In the genomic region with DNA sequence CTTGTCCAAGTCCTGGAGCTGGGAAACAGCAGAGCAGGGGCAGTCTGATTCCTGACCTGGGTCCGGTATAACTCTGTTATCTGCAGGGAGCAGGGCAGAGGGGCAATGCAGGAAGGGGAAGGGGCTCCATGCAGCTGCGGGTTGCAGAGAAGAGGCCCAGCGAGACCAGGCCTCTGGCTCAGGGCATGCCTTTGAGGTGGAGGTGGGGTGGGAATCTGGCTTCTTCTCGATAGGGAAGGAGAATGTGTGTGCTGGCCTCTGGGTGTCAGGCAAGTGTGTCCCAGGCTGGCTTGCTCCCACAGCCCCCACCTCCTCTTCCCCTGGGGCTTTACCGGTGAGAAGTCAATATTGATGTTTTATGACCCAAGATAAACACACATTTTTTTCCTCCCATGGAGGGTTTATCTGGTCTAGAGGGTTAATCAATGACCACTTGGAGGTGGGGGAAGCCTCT, we compare ENCODE assay signal across 22 cellular contexts.
A peak's percentile ranks its signal among the peaks of the same experiment; 100 is the strongest.
DNase-seq lines count a peak whose midpoint lies in the region; ATAC-seq, FAIRE-seq and TF ChIP-seq lines count a peak whose summit lies in the region.
"Had no signal": no experiment of that assay in that cellular context is flagged by ENCODE, and none has a peak within 500 bp of the region (broad histone marks: within the 10 kb centered on the region; RNA-seq: fewer than 3 reads in every experiment).

No MANE protein-coding gene starts in this region.

- H3K4me1 ChIP-seq in DND-41 (ENCODE audit: insufficient read depth, low read length) (peaks cover 45% of the 10 kb centered on the region), liver (ENCODE audit: control insufficient read depth in 4 of 4, insufficient read depth in 4 of 4, low read length in 3 of 4) (peaks cover 16 to 42% (median 31%) of the 10 kb centered on the region in 4 donors), small intestine (ENCODE audit: control insufficient read depth in 2 of 2, insufficient read depth in 1 of 2, low read depth in 1 of 2, low read length in 1 of 2) (no peaks in the 10 kb centered on the region)

- H2AFZ ChIP-seq in DND-41 (ENCODE audit: low read depth, low read length), result no peak overlapping the region

- TF ChIP-seq RAD21 in liver (IDR thresholded peaks at IDR 0.05), result peak; percentile 75

- H3K36me3 ChIP-seq in DND-41 (ENCODE audit: insufficient read depth, low read length) (no peaks in the 10 kb centered on the region), liver (ENCODE audit: control insufficient read depth in 4 of 4, insufficient read depth in 3 of 4, low read depth in 1 of 4, low read length in 3 of 4) (no peaks in the 10 kb centered on the region), small intestine (ENCODE audit: control insufficient read depth in 2 of 2, insufficient read depth in 2 of 2, low read length in 2 of 2) (no peaks in the 10 kb centered on the region)
- H3K36me3 ChIP-seq: cardiac muscle cell, heart right ventricle, suprapubic skin had no signal

- H4K20me1 ChIP-seq in DND-41 (ENCODE audit: insufficient read depth, low read length), result no peaks in the 10 kb centered on the region

- H3K27ac ChIP-seq in DND-41 (ENCODE audit: low read length), result 0 out of 2 replicates have a peak overlapping the region, but pooled peaks have one; percentile 4
- peak overlapping the region; percentile 39; the same call in 1 of the 2 replicates for H3K27ac ChIP-seq in VCaP
- peak overlapping the region; percentile 45 to 70 for H3K27ac ChIP-seq in liver (ENCODE audit: low read depth in 1 of 2, low read length in 2 of 2)
- H3K27ac ChIP-seq in small intestine (ENCODE audit: low read depth in 1 of 2, low read length in 1 of 2), result peak overlapping the region in 1 of 2 donors; percentile 82
- H3K27ac ChIP-seq: cardiac muscle cell, heart right ventricle, suprapubic skin had no signal

- FAIRE-seq in small intestine (lab: Jason Lieb, UNC), result no peak
- FAIRE-seq: H54, islet of Langerhans had no signal

- no peak overlapping the region for H3K4me2 ChIP-seq in DND-41 (ENCODE audit: insufficient read depth, low read length)

- H3K27me3 ChIP-seq in DND-41 (ENCODE audit: insufficient read depth, low read length, poor library complexity) (no peaks in the 10 kb centered on the region), liver (ENCODE audit: control insufficient read depth in 4 of 4, insufficient read depth in 4 of 4, low read length in 3 of 4) (no peaks in the 10 kb centered on the region), small intestine (ENCODE audit: control insufficient read depth in 2 of 2, insufficient read depth in 2 of 2, low read length in 2 of 2) (no peaks in the 10 kb centered on the region)
- H3K27me3 ChIP-seq: cardiac muscle cell, heart right ventricle, suprapubic skin had no signal

- no peaks in the 10 kb centered on the region for H3K9me3 ChIP-seq in DND-41 (ENCODE audit: insufficient read depth, low read length, severe bottlenecking)
- H3K9me3 ChIP-seq in liver (ENCODE audit: control insufficient read depth in 4 of 4, low read length in 3 of 4), result no peaks in the 10 kb centered on the region
- H3K9me3 ChIP-seq in small intestine (ENCODE audit: control insufficient read depth, low read depth), result no peaks in the 10 kb centered on the region
- H3K9me3 ChIP-seq: heart right ventricle, suprapubic skin had no signal

- TF ChIP-seq CTCF in DND-41 (IDR thresholded peaks at IDR 0.05; ENCODE audit: borderline replicate concordance, extremely low read depth, low read length, poor library complexity, severe bottlenecking) (peak; percentile 23), VCaP (conservative IDR thresholded peaks at IDR 0.05) (peak; percentile 47), liver (IDR thresholded peaks at IDR 0.05; ENCODE audit: low read depth, low read length, missing input control) (peak; percentile 20)

- H3K9ac ChIP-seq in DND-41 (ENCODE audit: low read depth, low read length) (no peak overlapping the region), liver (ENCODE audit: low read depth in 1 of 2, low read length in 2 of 2) (peak overlapping the region in 1 of 2 donors; percentile 50)

- H3K4me3 ChIP-seq in DND-41 (ENCODE audit: low read depth in 1 of 2, low read length in 2 of 2) (no peak overlapping the region), liver (ENCODE audit: low read depth in 1 of 3, low read length in 3 of 3) (no peak overlapping the region), small intestine (ENCODE audit: low read depth in 1 of 2, low read length in 2 of 2) (no peak overlapping the region)
- H3K4me3 ChIP-seq: cardiac muscle cell, heart right ventricle, suprapubic skin had no signal

- DNase-seq in DND-41 (no peak), small intestine (peak; percentile 90), NCI-H1694 treated with DMSO at 0.1 percent for 48 hours (lab: John Stamatoyannopoulos, UW) (no peak), pons (ENCODE audit: low spot score) (no peak)
- DNase-seq: activated CD4-positive, alpha-beta memory T cell treated with anti-CD3 and anti-CD28 coated beads for 36 hours; activated T-cell treated with anti-CD3 and anti-CD28 coated beads, Interleukin-2, amount 50 U/mL, for 72 hours; effector memory CD4-positive, alpha-beta T cell; heart right ventricle; KBM-7; NCI-H1105; NCI-H2171 treated with DMSO at 0.1 percent for 48 hours; stimulated activated CD4-positive, alpha-beta T cell treated with anti-CD3 and anti-CD28 coated beads, Interleukin-4, amount 100 ng/mL, for 4 hours; stimulated activated CD8-positive, alpha-beta memory T cell treated with anti-CD3 and anti-CD28 coated beads, Interleukin-4, amount 100 ng/mL, for 48 hours; SW 1271 had no signal

- 20% methylated on average over 5 of the region's 5 CpGs for WGBS in liver
- WGBS in small intestine, 3 donors, result 12 to 49% (median 31%) methylated on average over 5 of the region's 5 CpGs

- peaks cover 3% of the 10 kb centered on the region; the same call in 1 of the 2 replicates for H3K79me2 ChIP-seq in DND-41 (ENCODE audit: insufficient read depth, low read length)

- ATAC-seq in DND-41 (ENCODE audit: insufficient read depth, low read depth) (no peak), SK-N-SH treated with all-trans-retinoic acid at 6 μM for 48 hours (no peak)
- ATAC-seq: activated T-cell treated with anti-CD3 and anti-CD28 coated beads, Interleukin-2, amount 50 U/mL, for 72 hours; heart right ventricle; Panc1 had no signal

TF ChIP-seq in liver, 16 proteins besides CTCF, POLR2A, EP300 and RAD21 (continues in another document):
- TF ChIP-seq FOXA1 (IDR thresholded peaks at IDR 0.05) (peak; percentile 97), TAF1 (conservative IDR thresholded peaks at IDR 0.05) (no peak), RXRA (IDR thresholded peaks at IDR 0.05) (peak; percentile 74 to 86), SP1 (IDR thresholded peaks at IDR 0.05) (peak; percentile 75), JUND (IDR thresholded peaks at IDR 0.05) (peak; percentile 54 to 64), FOXA2 (IDR thresholded peaks at IDR 0.05) (peak; percentile 97), HNF4A (conservative IDR thresholded peaks at IDR 0.05) (peak in 1 of 2 donors; percentile 72), HNF4G (IDR thresholded peaks at IDR 0.05) (peak; percentile 9)
- TF ChIP-seq, protein P1, sequence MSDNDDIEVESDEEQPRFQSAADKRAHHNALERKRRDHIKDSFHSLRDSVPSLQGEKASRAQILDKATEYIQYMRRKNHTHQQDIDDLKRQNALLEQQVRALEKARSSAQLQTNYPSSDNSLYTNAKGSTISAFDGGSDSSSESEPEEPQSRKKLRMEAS (IDR thresholded peaks at IDR 0.05), result peak; percentile 41
- TF ChIP-seq, protein P2, sequence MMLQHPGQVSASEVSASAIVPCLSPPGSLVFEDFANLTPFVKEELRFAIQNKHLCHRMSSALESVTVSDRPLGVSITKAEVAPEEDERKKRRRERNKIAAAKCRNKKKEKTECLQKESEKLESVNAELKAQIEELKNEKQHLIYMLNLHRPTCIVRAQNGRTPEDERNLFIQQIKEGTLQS (IDR thresholded peaks at IDR 0.05), result no peak

TF ChIP-seq in SK-N-SH treated with all-trans-retinoic acid at 6 μM for 48 hours, 23 proteins besides CTCF, POLR2A, EP300 and RAD21 (continues in another document):
- TF ChIP-seq ISL1 (CRISPR knock-in tag; IDR thresholded peaks at IDR 0.05) (no peak), TOX (CRISPR knock-in tag; IDR thresholded peaks at IDR 0.05; ENCODE audit: borderline replicate concordance) (no peak), TCF4 (CRISPR knock-in tag; IDR thresholded peaks at IDR 0.05; ENCODE audit: borderline replicate concordance) (no peak), BACH2 (CRISPR knock-in tag; IDR thresholded peaks at IDR 0.05; ENCODE audit: borderline replicate concordance) (no peak), GLIS3 (CRISPR knock-in tag; IDR thresholded peaks at IDR 0.05) (no peak), ARNTL (CRISPR knock-in tag; IDR thresholded peaks at IDR 0.05; ENCODE audit: borderline replicate concordance, low read depth) (no peak)
- TF ChIP-seq, protein P3, sequence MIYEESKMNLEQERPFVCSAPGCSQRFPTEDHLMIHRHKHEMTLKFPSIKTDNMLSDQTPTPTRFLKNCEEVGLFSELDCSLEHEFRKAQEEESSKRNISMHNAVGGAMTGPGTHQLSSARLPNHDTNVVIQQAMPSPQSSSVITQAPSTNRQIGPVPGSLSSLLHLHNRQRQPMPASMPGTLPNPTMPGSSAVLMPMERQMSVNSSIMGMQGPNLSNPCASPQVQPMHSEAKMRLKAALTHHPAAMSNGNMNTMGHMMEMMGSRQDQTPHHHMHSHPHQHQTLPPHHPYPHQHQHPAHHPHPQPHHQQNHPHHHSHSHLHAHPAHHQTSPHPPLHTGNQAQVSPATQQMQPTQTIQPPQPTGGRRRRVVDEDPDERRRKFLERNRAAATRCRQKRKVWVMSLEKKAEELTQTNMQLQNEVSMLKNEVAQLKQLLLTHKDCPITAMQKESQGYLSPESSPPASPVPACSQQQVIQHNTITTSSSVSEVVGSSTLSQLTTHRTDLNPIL (CRISPR knock-in tag; IDR thresholded peaks at IDR 0.05; ENCODE audit: low read depth), result no peak
- TF ChIP-seq, protein P4, sequence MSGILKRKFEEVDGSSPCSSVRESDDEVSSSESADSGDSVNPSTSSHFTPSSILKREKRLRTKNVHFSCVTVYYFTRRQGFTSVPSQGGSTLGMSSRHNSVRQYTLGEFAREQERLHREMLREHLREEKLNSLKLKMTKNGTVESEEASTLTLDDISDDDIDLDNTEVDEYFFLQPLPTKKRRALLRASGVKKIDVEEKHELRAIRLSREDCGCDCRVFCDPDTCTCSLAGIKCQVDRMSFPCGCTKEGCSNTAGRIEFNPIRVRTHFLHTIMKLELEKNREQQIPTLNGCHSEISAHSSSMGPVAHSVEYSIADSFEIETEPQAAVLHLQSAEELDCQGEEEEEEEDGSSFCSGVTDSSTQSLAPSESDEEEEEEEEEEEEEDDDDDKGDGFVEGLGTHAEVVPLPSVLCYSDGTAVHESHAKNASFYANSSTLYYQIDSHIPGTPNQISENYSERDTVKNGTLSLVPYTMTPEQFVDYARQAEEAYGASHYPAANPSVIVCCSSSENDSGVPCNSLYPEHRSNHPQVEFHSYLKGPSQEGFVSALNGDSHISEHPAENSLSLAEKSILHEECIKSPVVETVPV (CRISPR knock-in tag; IDR thresholded peaks at IDR 0.05), result no peak
